Comparison of ENCODE assay signal across 17 cellular contexts in the genomic region with DNA sequence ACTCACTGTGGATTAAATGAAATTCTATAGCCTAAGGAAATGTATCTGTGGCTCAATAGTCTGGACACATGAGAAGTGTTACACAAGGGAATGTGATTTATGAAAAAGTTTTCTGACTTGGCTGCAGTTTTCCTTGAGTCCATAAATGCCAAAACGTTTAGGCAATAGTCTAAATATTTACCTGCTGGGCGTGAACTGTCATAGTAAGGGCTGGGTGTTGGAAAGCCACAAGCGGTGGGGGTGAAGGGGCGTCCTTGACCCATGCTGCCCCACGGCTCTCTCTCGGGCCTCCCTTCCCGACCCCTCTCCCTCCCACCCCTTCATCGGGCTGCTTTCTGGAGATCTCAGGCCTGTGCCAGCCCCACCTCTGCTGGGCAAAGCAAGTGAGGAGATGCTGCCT.
DNase-seq lines count a peak whose midpoint lies in the region; ATAC-seq and TF ChIP-seq lines count a peak whose summit lies in the region.
"Had no signal": no experiment of that assay in that cellular context is flagged by ENCODE, and none has a peak within 500 bp of the region (broad histone marks: within the 10 kb centered on the region; RNA-seq: fewer than 3 reads in every experiment).

No MANE protein-coding gene starts in this region.

- no peak overlapping the region for H3K9ac ChIP-seq in liver (ENCODE audit: low read depth in 1 of 2, low read length in 2 of 2)

- whole genome bisulfite sequencing in liver, result 28% methylated on average over 8 of the region's 8 CpGs

- H3K27me3 ChIP-seq in liver (ENCODE audit: control insufficient read depth in 4 of 4, insufficient read depth in 4 of 4, low read length in 3 of 4), result no peaks in the 10 kb centered on the region
- H3K27me3 ChIP-seq: BE2C had no signal

- H3K9me3 ChIP-seq in liver (ENCODE audit: control insufficient read depth in 4 of 4, low read length in 3 of 4), result no peaks in the 10 kb centered on the region
- H3K9me3 ChIP-seq: BE2C had no signal

- TF ChIP-seq CTCF in liver (IDR thresholded peaks at IDR 0.05; ENCODE audit: low read depth, low read length, missing input control) (no peak), GM10266 (IDR thresholded peaks at IDR 0.05; ENCODE audit: control insufficient read depth, insufficient read depth, low read depth, missing control alignments) (no peak)

- no peaks in the 10 kb centered on the region for H3K36me3 ChIP-seq in liver (ENCODE audit: control insufficient read depth in 4 of 4, insufficient read depth in 3 of 4, low read depth in 1 of 4, low read length in 3 of 4)
- H3K36me3 ChIP-seq: BE2C had no signal

- DNase-seq in SIG-M5 treated with dmso at 0.1 percent for 504 hours (lab: John Stamatoyannopoulos, UW; ENCODE audit: unreplicated experiment) (peak; percentile 30), SIG-M5 (lab: John Stamatoyannopoulos, UW) (no peak), epithelial cell of prostate (ENCODE audit: low read depth, low spot score) (peak; percentile 10), GM10266 (ENCODE audit: extremely low spot score) (no peak)
- no peak for DNase-seq in activated CD4-positive, alpha-beta T cell treated with anti-CD3 and anti-CD28 coated beads, Interleukin-2, amount 50 U/mL, for 48 hours
- DNase-seq: BE2C; CD4-positive, alpha-beta T cell; EL; H9; NCI-H1417 treated with DMSO at 0.1 percent for 48 hours; NCI-H2029; NCI-H2171 treated with DMSO at 0.1 percent for 48 hours; SHP77 had no signal

- no peak overlapping the region for H3K27ac ChIP-seq in epithelial cell of prostate
- no peak overlapping the region for H3K27ac ChIP-seq in liver (ENCODE audit: low read depth in 1 of 2, low read length in 2 of 2)
- H3K27ac ChIP-seq: 22Rv1 had no signal

- H3K4me1 ChIP-seq in liver (ENCODE audit: control insufficient read depth in 4 of 4, insufficient read depth in 4 of 4, low read length in 3 of 4), result peaks cover 0 to 17% (median 17%) of the 10 kb centered on the region in 4 donors

- ATAC-seq in GM21526 (IDR thresholded peaks at IDR 0.05; ENCODE audit: low FRiP score, unreplicated experiment), result no peak
- no peak for ATAC-seq in GM18502 (IDR thresholded peaks at IDR 0.05; ENCODE audit: poor library complexity, unreplicated experiment)

- no peak overlapping the region for H3K4me3 ChIP-seq in liver (ENCODE audit: low read depth in 1 of 3, low read length in 3 of 3)

- TF ChIP-seq RAD21 in liver (IDR thresholded peaks at IDR 0.05), result peak in 1 of 2 donors; percentile 9

TF ChIP-seq in liver, 16 proteins besides CTCF, POLR2A, EP300 and RAD21:
- TF ChIP-seq FOXA1 (IDR thresholded peaks at IDR 0.05), result no peak
- TF ChIP-seq HNF4A (conservative IDR thresholded peaks at IDR 0.05), result peak; percentile 13 to 42
- no peak for TF ChIP-seq HNF4G (IDR thresholded peaks at IDR 0.05)
- TF ChIP-seq FOXA2 (IDR thresholded peaks at IDR 0.05), result peak; percentile 13
- peak in 1 of 2 donors; percentile 53 for TF ChIP-seq RXRA (IDR thresholded peaks at IDR 0.05)
- TF ChIP-seq JUND (IDR thresholded peaks at IDR 0.05), result peak in 1 of 2 donors; percentile 33

Comparison
In these comparisons a context has a peak if more than half of its experiments do, and no peak if none do; other contexts are left out.
1. DNase-seq: peak in SIG-M5 treated with dmso at 0.1 percent for 504 hours (single experiment) and epithelial cell of prostate (single experiment); none in SIG-M5 (single experiment), GM10266 (single experiment) and activated CD4-positive, alpha-beta T cell treated with anti-CD3 and anti-CD28 coated beads, Interleukin-2, amount 50 U/mL, for 48 hours (0 of 2).